In the genomic region with DNA sequence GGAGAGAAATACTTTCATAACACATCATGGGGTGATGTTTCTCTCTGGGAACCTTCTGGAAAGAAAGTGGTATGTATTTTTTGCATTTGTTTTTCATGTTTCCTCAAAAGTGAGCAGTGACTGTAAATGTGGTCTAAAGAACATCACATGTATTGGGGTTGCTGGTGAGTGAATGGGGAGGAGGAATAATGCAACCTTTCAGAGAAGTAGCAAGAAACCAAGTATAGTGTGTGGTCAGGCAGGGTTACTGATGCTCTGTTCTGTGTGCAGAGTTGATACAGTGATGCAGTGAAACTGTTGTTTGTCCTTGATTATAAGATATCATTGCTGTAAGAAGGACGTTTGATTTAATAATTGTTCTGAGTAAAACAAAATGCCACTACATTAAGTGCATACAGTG, we compare ENCODE assay signal across 13 cellular contexts.
"Had no signal": no experiment of that assay in that cellular context is flagged by ENCODE, and none has a peak within 500 bp of the region (broad histone marks: within the 10 kb centered on the region; RNA-seq: fewer than 3 reads in every experiment).

No MANE protein-coding gene starts in this region.

- H3K27ac Mint-ChIP-seq: endodermal cell had no signal

- DNase-seq: activated CD4-positive, CD25-positive, alpha-beta regulatory T cell treated with anti-CD3 and anti-CD28 coated beads, Interleukin-2, amount 50 U/mL, for 72 hours; activated gamma-delta T cell; activated T-cell treated with anti-CD3 and anti-CD28 coated beads for 4 hours; dermis blood vessel endothelial cell; endodermal cell; heart left ventricle; left colon; naive B cell; posterior cingulate gyrus; stimulated activated CD4-positive, alpha-beta T cell treated with anti-CD3 and anti-CD28 coated beads, Interleukin-4, amount 100 ng/mL, for 4 hours; thyroid gland; uterus had no signal

- H3K9me3 Mint-ChIP-seq: endodermal cell, naive B cell had no signal

- ATAC-seq: esophagus mucosa, heart left ventricle, left colon had no signal

- H3K27me3 Mint-ChIP-seq: naive B cell had no signal

- H3K4me3 Mint-ChIP-seq: endodermal cell, naive B cell had no signal
